Comparison of ENCODE assay signal across 20 cellular contexts in genomic region chr6:47093169-47093568, GRCh38. TPM values are rescaled to one million over a fixed set of nuclear protein-coding genes. Genes with fewer than 3 reads are reported as not detected.
"Had no signal": no experiment of that assay in that cellular context is flagged by ENCODE, and none has a peak within 500 bp of the region (broad histone marks: within the 10 kb centered on the region; RNA-seq: fewer than 3 reads in every experiment).

No MANE protein-coding gene starts in this region.

- H3K4me1 ChIP-seq: ascending aorta, neural progenitor cell had no signal

- H3K9me3 ChIP-seq: ascending aorta, lower lobe of right lung, right atrium auricular region, testis, upper lobe of left lung had no signal

- H3K36me3 ChIP-seq: ascending aorta, lower lobe of right lung, neural progenitor cell, right atrium auricular region, upper lobe of left lung had no signal

- H3K27ac ChIP-seq: ascending aorta, lower lobe of right lung, neural progenitor cell, right atrium auricular region, testis, upper lobe of left lung had no signal

- H3K4me2 ChIP-seq: neural progenitor cell had no signal

- H3K27me3 ChIP-seq: ascending aorta, neural progenitor cell, right atrium auricular region, testis, upper lobe of left lung had no signal

- DNase-seq: activated gamma-delta T cell treated with Interleukin-2 at 50 U/mL for 16 hours; activated T-cell treated with anti-CD3 and anti-CD28 coated beads, Interleukin-2, amount 50 U/mL, for 1 hour; central memory CD4-positive, alpha-beta T cell; effector memory CD4-positive, alpha-beta T cell; left cardiac atrium; lower lobe of right lung; naive thymus-derived CD8-positive, alpha-beta T cell; stimulated activated CD8-positive, alpha-beta memory T cell treated with anti-CD3 and anti-CD28 coated beads, Interleukin-4, amount 100 ng/mL, for 48 hours; stimulated activated naive B cell treated with anti-CD40 and anti-IgM and Interleukin-4, amounts not matched to agents 10 μg/mL and 1 μg/mL and 100 μg/mL, for 72 hours; T1000; testis; upper lobe of left lung had no signal

- H3K9ac ChIP-seq: neural progenitor cell had no signal

- H3K4me3 ChIP-seq: ascending aorta, lower lobe of right lung, neural progenitor cell, right atrium auricular region, testis, upper lobe of left lung had no signal

RNA-seq across cellular contexts. Expression of gene ADGRF1, which starts 51.0 kb away (rescaled TPM):
- total RNA-seq: activated naive CD4-positive, alpha-beta T cell treated with anti-CD3 and anti-CD28 coated beads, Interleukin-2, amount 50 U/mL, for 72 hours; ascending aorta; dermis microvascular lymphatic vessel endothelial cell; frontal cortex; left cardiac atrium; mesenteric fat pad; naive thymus-derived CD8-positive, alpha-beta T cell; osteocyte; right atrium auricular region had no signal
- polyA plus RNA-seq: naive thymus-derived CD8-positive, alpha-beta T cell had no signal
